20 cellular contexts compared by ENCODE assay signal in genomic region chr2:47241715-47242114, GRCh38.
A peak's percentile ranks its signal among the peaks of the same experiment; 100 is the strongest.
DNase-seq lines count a peak whose midpoint lies in the region; FAIRE-seq and TF ChIP-seq lines count a peak whose summit lies in the region.
"Had no signal": no experiment of that assay in that cellular context is flagged by ENCODE, and none has a peak within 500 bp of the region (broad histone marks: within the 10 kb centered on the region; RNA-seq: fewer than 3 reads in every experiment).

No MANE protein-coding gene starts in this region.

- no peak overlapping the region for H3K9ac ChIP-seq in H1 (replicated peaks in 1 of 4; ENCODE audit: extremely low read depth in 1 of 4, low read depth in 3 of 4, low read length in 3 of 4)
- H3K9ac ChIP-seq: GM23248 had no signal

- peaks cover 56% of the 10 kb centered on the region for H3K4me1 Mint-ChIP-seq in nephron

- H2BK20ac ChIP-seq in H1 (ENCODE audit: low read length), result no peak overlapping the region

- POLR2A ChIA-PET in H1 (lab: Charles Lee; ENCODE audit: partially characterized antibody), result no interaction called here

- TF ChIP-seq EP300 in H1 (IDR thresholded peaks at IDR 0.05; ENCODE audit: borderline replicate concordance in 1 of 2, low read depth in 2 of 2, low read length in 2 of 2), result no peak

- TF ChIP-seq CTCF in H1 (IDR thresholded peaks at IDR 0.05; ENCODE audit: control extremely low read depth in 1 of 3, insufficient read depth in 1 of 3, low read depth in 1 of 3, low read length in 3 of 3) (no peak), nephron (IDR thresholded peaks at IDR 0.05; ENCODE audit: unreplicated experiment in 3 of 3) (no peak), testis (IDR thresholded peaks at IDR 0.05) (no peak)

- no peak overlapping the region for H2AFZ ChIP-seq in H1 (ENCODE audit: low read length)
- H2AFZ ChIP-seq: GM23248 had no signal

- no peak overlapping the region for H2BK15ac ChIP-seq in H1 (ENCODE audit: low read length)

- H3K9me3 Mint-ChIP-seq in nephron, result no peaks in the 10 kb centered on the region
- H3K9me3 Mint-ChIP-seq: CD4-positive, alpha-beta T cell had no signal

- intact Hi-C loops in testis (cut with DNase I; ENCODE audit: low total_unique reads), result no loop called here

- no peaks in the 10 kb centered on the region for H3K36me3 ChIP-seq in H1 (ENCODE audit: control insufficient read depth in 2 of 4, insufficient read depth in 4 of 4, low read length in 3 of 4)
- no peaks in the 10 kb centered on the region for H3K36me3 ChIP-seq in testis (ENCODE audit: low read depth, missing control alignments)

- H4K91ac ChIP-seq in H1 (replicated peaks; ENCODE audit: insufficient read length, low read length), result peak overlapping the region; percentile 44

- H3K4ac ChIP-seq in H1 (replicated peaks; ENCODE audit: insufficient read length, low read depth, low read length), result no peak overlapping the region

- DNase-seq in NCI-H82 (lab: John Stamatoyannopoulos, UW), result peak; percentile 51
- no peak for DNase-seq in NCI-H82 treated with DMSO at 0.1 percent for 48 hours (lab: John Stamatoyannopoulos, UW; ENCODE audit: unreplicated experiment)
- no peak for DNase-seq in H1 (ENCODE audit: low read depth in 1 of 2, low spot score in 2 of 2)
- DNase-seq in testis, result peak; percentile 68
- DNase-seq in NCI-H345 (lab: John Stamatoyannopoulos, UW), result no peak
- no peak for DNase-seq in NCI-H2081 (lab: John Stamatoyannopoulos, UW)
- DNase-seq: AML-193; Caco-2; CD4-positive, alpha-beta T cell; GM23248; HCEC 1CT had no signal

- H3K4me3 Mint-ChIP-seq in nephron, result peak overlapping the region in 1 of 3 experiments; percentile 8
- H3K4me3 Mint-ChIP-seq: CD4-positive, alpha-beta T cell had no signal

- H2BK120ac ChIP-seq in H1 (replicated peaks; ENCODE audit: low read depth, low read length), result no peak overlapping the region

- H3K79me1 ChIP-seq in H1 (ENCODE audit: low read depth, low read length), result no peaks in the 10 kb centered on the region

- no peak overlapping the region for H3K56ac ChIP-seq in H1 (replicated peaks; ENCODE audit: insufficient read length, low read depth, low read length)

- no peak overlapping the region for H4K5ac ChIP-seq in H1 (ENCODE audit: insufficient read length, low read depth, low read length)

- H2BK12ac ChIP-seq in H1 (ENCODE audit: low read depth, low read length), result peak overlapping the region; percentile 71; the same call in 1 of the 2 replicates

- H3K27me3 Mint-ChIP-seq in nephron (ENCODE audit: low read depth), result peaks cover 4% of the 10 kb centered on the region
- H3K27me3 Mint-ChIP-seq: CD4-positive, alpha-beta T cell had no signal

- H3K18ac ChIP-seq in H1 (ENCODE audit: extremely low read depth, low read length), result no peak overlapping the region

- no peak for TF ChIP-seq RAD21 in H1 (IDR thresholded peaks at IDR 0.05 in 1 of 2, conservative IDR thresholded peaks at IDR 0.05 in 1 of 2; ENCODE audit: low read depth in 2 of 2, low read length in 2 of 2)

- H3K9me3 ChIP-seq in H1 (ENCODE audit: insufficient read depth in 2 of 2, low read depth in 1 of 2, low read length in 1 of 2) (no peaks in the 10 kb centered on the region), testis (no peaks in the 10 kb centered on the region)
- H3K9me3 ChIP-seq: A549, Caco-2 had no signal

- H3K27ac Mint-ChIP-seq in nephron, result peak overlapping the region; percentile 7 to 89 (median 86)
- H3K27ac Mint-ChIP-seq: CD4-positive, alpha-beta T cell had no signal

- H3K27me3 ChIP-seq in H1 (replicated peaks in 1 of 4; ENCODE audit: control insufficient read depth in 3 of 4, extremely low read depth in 1 of 4, insufficient read depth in 3 of 4, low read length in 3 of 4) (no peaks in the 10 kb centered on the region), testis (no peaks in the 10 kb centered on the region)

- no peaks in the 10 kb centered on the region for H4K20me1 ChIP-seq in H1 (replicated peaks in 1 of 2; ENCODE audit: control insufficient read depth in 1 of 2, insufficient read depth in 2 of 2, low read length in 2 of 2)

- TF ChIP-seq POLR2A in H1 (IDR thresholded peaks at IDR 0.05; ENCODE audit: control extremely low read depth in 1 of 2, low read depth in 2 of 2, low read length in 2 of 2) (no peak), testis (IDR thresholded peaks at IDR 0.05) (no peak)

- no peaks in the 10 kb centered on the region for H3K36me3 Mint-ChIP-seq in nephron (ENCODE audit: low read depth)

- H3K79me2 ChIP-seq in H1 (ENCODE audit: control insufficient read depth in 1 of 2, insufficient read depth in 2 of 2, low read length in 2 of 2), result no peaks in the 10 kb centered on the region

- H2AK5ac ChIP-seq in H1 (ENCODE audit: low read depth, low read length), result no peak overlapping the region

- H4K8ac ChIP-seq in H1 (ENCODE audit: extremely low read depth, insufficient read depth, low read length), result no peak overlapping the region

- H3K4me2 ChIP-seq in H1 (ENCODE audit: insufficient read depth in 1 of 2, low read depth in 2 of 2, low read length in 2 of 2), result no peak overlapping the region
- H3K4me2 ChIP-seq: A549 had no signal

- no peak overlapping the region for H2BK5ac ChIP-seq in H1 (ENCODE audit: low read depth, low read length)

- H3K4me3 ChIP-seq in H1 (ENCODE audit: extremely low read depth in 1 of 4, insufficient read depth in 2 of 4, low read depth in 3 of 4, low read length in 4 of 4), result no peak overlapping the region
- no peak overlapping the region for H3K4me3 ChIP-seq in testis
- H3K4me3 ChIP-seq: A549, GM23248 had no signal

- CTCF ChIA-PET in H1 (lab: Charles Lee; ENCODE audit: partially characterized antibody), result interaction anchor here (1.0 to 3.1 kb wide), 3 partner anchors 11 to 20 kb away, joined by 3 to 14 read pairs (median 3); no protein-coding TSS in a partner anchor

- H3K23me2 ChIP-seq in H1 (ENCODE audit: low read depth, low read length), result no peaks in the 10 kb centered on the region

- peaks cover 6 to 24% (median 15%) of the 10 kb centered on the region in 4 experiments for H3K4me1 ChIP-seq in H1 (replicated peaks in 1 of 4; ENCODE audit: control insufficient read depth in 3 of 4, insufficient read depth in 4 of 4, low read length in 3 of 4)
- H3K4me1 ChIP-seq in testis, result peaks cover 29% of the 10 kb centered on the region

- H3K23ac ChIP-seq in H1 (ENCODE audit: insufficient read length), result no peak overlapping the region

- 94% methylated on average over 6 of the region's 6 CpGs; no CpG with 5 or more reads in 1 of the 2 experiments for WGBS in H1 (ENCODE audit: extremely low coverage in 1 of 2, insufficient coverage in 1 of 2, insufficient read length in 1 of 2, insufficient replicate concordance in 2 of 2, low coverage in 1 of 2, low lambda C conversion rate in 2 of 2, missing lambda C conversion rate in 1 of 2), 2 experiments
- 39 to 56% methylated on average over 6 of the region's 6 CpGs for whole genome bisulfite sequencing in testis, 2 donors

- no peak overlapping the region for H3K14ac ChIP-seq in H1 (ENCODE audit: insufficient read length)

- no peak for FAIRE-seq in H1 (lab: Jason Lieb, UNC)
- FAIRE-seq: A549, D721Med, G401.6, GM12891, H54, HTR-8/SVneo had no signal

- H3K27ac ChIP-seq in H1 (ENCODE audit: low read depth, low read length) (no peak overlapping the region), testis (peak overlapping the region in 1 of 2 donors; percentile 44)
- H3K27ac ChIP-seq: 22Rv1, A549, C4-2B, GM23248 had no signal

TF ChIP-seq in H1, 55 proteins besides CTCF, POLR2A, EP300 and RAD21:
- TF ChIP-seq BRCA1 (IDR thresholded peaks at IDR 0.05; ENCODE audit: low read depth, low read length) (no peak), BACH1 (IDR thresholded peaks at IDR 0.05; ENCODE audit: low read length) (no peak), SUZ12 (IDR thresholded peaks at IDR 0.05; ENCODE audit: low read length) (no peak), USF2 (IDR thresholded peaks at IDR 0.05; ENCODE audit: low read length) (no peak), SIRT6 (IDR thresholded peaks at IDR 0.05; ENCODE audit: low read length) (no peak), SP4 (IDR thresholded peaks at IDR 0.05; ENCODE audit: low read length) (no peak), GTF2F1 (IDR thresholded peaks at IDR 0.05; ENCODE audit: borderline replicate concordance, low read depth, low read length) (no peak), HDAC6 (IDR thresholded peaks at IDR 0.05; ENCODE audit: low read depth, low read length) (no peak)

Comparison
In these comparisons a context has a peak if more than half of its experiments do, and no peak if none do; other contexts are left out.
1. DNase-seq: peak in NCI-H82 (single experiment) and testis (single experiment); none in NCI-H82 treated with DMSO at 0.1 percent for 48 hours (single experiment), H1 (0 of 2), NCI-H345 (single experiment) and NCI-H2081 (0 of 2).